ENCODE assay signal across 14 cellular contexts in genomic region chr10:97732052-97732359, GRCh38. TPM values are rescaled to one million over a fixed set of nuclear protein-coding genes. Genes with fewer than 3 reads are reported as not detected.
DNase-seq lines count a peak whose midpoint lies in the region; ATAC-seq and TF ChIP-seq lines count a peak whose summit lies in the region.
"Had no signal": no experiment of that assay in that cellular context is flagged by ENCODE, and none has a peak within 500 bp of the region (broad histone marks: within the 10 kb centered on the region; RNA-seq: fewer than 3 reads in every experiment).

No MANE protein-coding gene starts in this region.

- H3K36me3 Mint-ChIP-seq in CD14-positive monocyte (no peaks in the 10 kb centered on the region), WTC11 (peaks cover 13% of the 10 kb centered on the region)
- peaks cover 0 to 2% (median 0%) of the 10 kb centered on the region in 5 donors for H3K36me3 Mint-ChIP-seq in naive thymus-derived CD4-positive, alpha-beta T cell

- 66 to 74% methylated on average over 4 of the region's 4 CpGs for WGBS in aorta, 2 donors

- H3K4me1 ChIP-seq in KMS-11 (ENCODE audit: low read depth, poor library complexity, severe bottlenecking) (peaks cover 9% of the 10 kb centered on the region), aorta (ENCODE audit: control insufficient read depth in 1 of 2, insufficient read depth in 2 of 2, low read length in 2 of 2) (no peaks in the 10 kb centered on the region)
- H3K4me1 ChIP-seq in naive thymus-derived CD4-positive, alpha-beta T cell (ENCODE audit: control insufficient read depth in 2 of 2, insufficient read depth in 2 of 2, low read length in 2 of 2): peaks cover 0 to 6% of the 10 kb centered on the region in 2 donors

- H3K9ac ChIP-seq in KMS-11: no peak overlapping the region
- H3K9ac ChIP-seq: BLaER1 treated with 17β-estradiol and CSF1 and Interleukin-3, amounts not matched to agents 10 nM and 100 nM had no signal

- H3K27me3 ChIP-seq in KMS-11 (ENCODE audit: insufficient read depth, low read depth): no peaks in the 10 kb centered on the region; the same call in 1 of the 2 replicates
- no peaks in the 10 kb centered on the region for H3K27me3 ChIP-seq in naive thymus-derived CD4-positive, alpha-beta T cell (ENCODE audit: control insufficient read depth in 2 of 2, insufficient read depth in 2 of 2, low read length in 2 of 2)
- no peaks in the 10 kb centered on the region for H3K27me3 ChIP-seq in aorta (ENCODE audit: control insufficient read depth in 1 of 2, insufficient read depth in 2 of 2, low read length in 1 of 2)
- H3K27me3 ChIP-seq: BLaER1 treated with 17β-estradiol and CSF1 and Interleukin-3, amounts not matched to agents 10 nM and 100 nM had no signal

- peaks cover 0 to 3% (median 0%) of the 10 kb centered on the region in 7 donors for H3K9me3 Mint-ChIP-seq in CD14-positive monocyte
- peaks cover 14% of the 10 kb centered on the region for H3K9me3 Mint-ChIP-seq in WTC11
- H3K9me3 Mint-ChIP-seq in naive thymus-derived CD4-positive, alpha-beta T cell: peaks cover 0 to 7% (median 0%) of the 10 kb centered on the region in 11 donors

- DNase-seq in CD14-positive monocyte (ENCODE audit: low spot score) (no peak), WTC11 (ENCODE audit: low spot score) (no peak), C1 segment of cervical spinal cord (lab: John Stamatoyannopoulos, UW) (no peak), ureter (ENCODE audit: low spot score) (no peak), aorta (no peak)
- DNase-seq in naive thymus-derived CD4-positive, alpha-beta T cell: no peak
- DNase-seq: NCI-H524 treated with DMSO at 0.1 percent for 48 hours had no signal

- ATAC-seq in WTC11 (no peak), aorta (ENCODE audit: low FRiP score) (no peak)
- no peak for ATAC-seq in naive thymus-derived CD4-positive, alpha-beta T cell

- H3K9me3 ChIP-seq in naive thymus-derived CD4-positive, alpha-beta T cell (ENCODE audit: control insufficient read depth in 2 of 3, low read length in 3 of 3): no peaks in the 10 kb centered on the region
- no peaks in the 10 kb centered on the region for H3K9me3 ChIP-seq in aorta (ENCODE audit: control insufficient read depth, low read length)

- TF ChIP-seq CTCF in 22Rv1 (IDR thresholded peaks at IDR 0.05) (peak; percentile 48), CD14-positive monocyte (IDR thresholded peaks at IDR 0.05) (peak; percentile 45), KMS-11 (conservative IDR thresholded peaks at IDR 0.05; ENCODE audit: low read depth, low read length) (peak; percentile 33; the same call in 1 of the 2 replicates), WTC11 (IDR thresholded peaks at IDR 0.05) (0 out of 2 replicates have a peak, but pooled peaks have one; percentile 4)

- H3K4me2 ChIP-seq in KMS-11: no peak overlapping the region
- H3K4me2 ChIP-seq: BLaER1 treated with 17β-estradiol and CSF1 and Interleukin-3, amounts not matched to agents 10 nM and 100 nM had no signal

- H3K27ac ChIP-seq in 22Rv1 (no peak overlapping the region), KMS-11 (no peak overlapping the region), aorta (ENCODE audit: low read depth in 1 of 2, low read length in 2 of 2) (no peak overlapping the region)
- no peak overlapping the region for H3K27ac ChIP-seq in naive thymus-derived CD4-positive, alpha-beta T cell (ENCODE audit: low read depth, low read length)
- H3K27ac ChIP-seq: BLaER1 treated with 17β-estradiol and CSF1 and Interleukin-3, amounts not matched to agents 10 nM and 100 nM; SK-N-MC had no signal

- POLR2A ChIA-PET in WTC11 (lab: Charles Lee): no interaction called here
- POLR2A ChIA-PET in naive thymus-derived CD4-positive, alpha-beta T cell (lab: Charles Lee): interaction anchor here (0.6 to 1.3 kb wide), 2 partner anchors 31 to 54 kb away, joined by 3 read pairs; no protein-coding TSS in a partner anchor

- H3K36me3 ChIP-seq in KMS-11 (ENCODE audit: insufficient read depth) (no peaks in the 10 kb centered on the region), aorta (ENCODE audit: control insufficient read depth in 1 of 2, insufficient read depth in 2 of 2, low read length in 1 of 2) (no peaks in the 10 kb centered on the region)
- peaks cover 0 to under 1% (median 0%) of the 10 kb centered on the region in 3 experiments for H3K36me3 ChIP-seq in naive thymus-derived CD4-positive, alpha-beta T cell (ENCODE audit: control insufficient read depth in 2 of 3, insufficient read depth in 3 of 3, low read length in 3 of 3)
- H3K36me3 ChIP-seq: BLaER1 treated with 17β-estradiol and CSF1 and Interleukin-3, amounts not matched to agents 10 nM and 100 nM had no signal

- H3K4me3 ChIP-seq in KMS-11 (IDR thresholded peaks at IDR 0.05; ENCODE audit: insufficient read depth, low read depth, low read length) (no peak overlapping the region), aorta (ENCODE audit: low read length in 2 of 2) (no peak overlapping the region)
- no peak overlapping the region for H3K4me3 ChIP-seq in naive thymus-derived CD4-positive, alpha-beta T cell (ENCODE audit: low read length)
- H3K4me3 ChIP-seq: BLaER1 treated with 17β-estradiol and CSF1 and Interleukin-3, amounts not matched to agents 10 nM and 100 nM; SK-N-MC had no signal

- H3K4me1 Mint-ChIP-seq in CD14-positive monocyte (peaks cover 16% of the 10 kb centered on the region), WTC11 (no peaks in the 10 kb centered on the region)
- H3K4me1 Mint-ChIP-seq in naive thymus-derived CD4-positive, alpha-beta T cell: peaks cover 7 to 17% (median 16%) of the 10 kb centered on the region in 7 donors

- intact Hi-C loops in CD14-positive monocyte (cut with micrococcal nuclease): loop anchor here (5.0 to 10.0 kb wide), 2 partner anchors 55 to 157 kb away; partner anchors contain the start of gene ANKRD2 (in 1 of the 2)
- intact Hi-C loops in naive thymus-derived CD4-positive, alpha-beta T cell (cut with micrococcal nuclease): loop anchor here in 1 of 2 donors (10.0 kb wide), 1 partner anchor 403 kb away; the partner anchor contains the start of gene R3HCC1L
- intact Hi-C loops in aorta (cut with DNase I): no loop called here

- H3K4me3 Mint-ChIP-seq in CD14-positive monocyte (no peak overlapping the region), WTC11 (no peak overlapping the region)
- no peak overlapping the region for H3K4me3 Mint-ChIP-seq in naive thymus-derived CD4-positive, alpha-beta T cell

- no peak overlapping the region for H3K27ac Mint-ChIP-seq in CD14-positive monocyte
- H3K27ac Mint-ChIP-seq in WTC11: no peak overlapping the region
- H3K27ac Mint-ChIP-seq in naive thymus-derived CD4-positive, alpha-beta T cell: no peak overlapping the region

- no peak overlapping the region for H2AFZ ChIP-seq in KMS-11 (ENCODE audit: low read depth)

- CTCF ChIA-PET in WTC11 (lab: Charles Lee): interaction anchor here (0.8 to 7.8 kb wide), 6 partner anchors 9 to 55 kb away, joined by 4 to 58 read pairs (median 23); partner anchors contain the start of genes AVPI1 and MARVELD1
- CTCF ChIA-PET in naive thymus-derived CD4-positive, alpha-beta T cell (lab: Charles Lee): interaction anchor here (1.1 to 8.7 kb wide), 9 partner anchors 8 to 63 kb away, joined by 3 to 90 read pairs (median 9); partner anchors contain the start of genes AVPI1 and MARVELD1

- H3K27me3 Mint-ChIP-seq in CD14-positive monocyte (ENCODE audit: low read depth in 3 of 3) (peaks cover 0 to 3% (median 2%) of the 10 kb centered on the region in 3 donors), WTC11 (ENCODE audit: low read depth) (peaks cover 38% of the 10 kb centered on the region)
- H3K27me3 Mint-ChIP-seq in naive thymus-derived CD4-positive, alpha-beta T cell: peaks cover 0 to 8% (median 3%) of the 10 kb centered on the region in 5 donors

- H3K79me2 ChIP-seq in KMS-11 (ENCODE audit: insufficient read depth, low read depth): peaks cover under 1% of the 10 kb centered on the region; the same call in 1 of the 2 replicates

- no peaks in the 10 kb centered on the region for H4K20me1 ChIP-seq in KMS-11 (ENCODE audit: insufficient read depth)
- H4K20me1 ChIP-seq: BLaER1 treated with 17β-estradiol and CSF1 and Interleukin-3, amounts not matched to agents 10 nM and 100 nM had no signal

TF ChIP-seq in WTC11, 78 proteins besides CTCF, POLR2A, EP300 and RAD21 (continues in another document):
- TF ChIP-seq ZNF138 (CRISPR knock-in tag; conservative IDR thresholded peaks at IDR 0.05) (no peak), ETV6 (CRISPR knock-in tag; IDR thresholded peaks at IDR 0.05) (no peak)

RNA-seq across cellular contexts. Expression of gene ZFYVE27, which starts 4.9 kb away (rescaled TPM):
- 1 to 10 TPM; 6.2 to 9.7 TPM for polyA plus RNA-seq in CD14-positive monocyte
- total RNA-seq in WTC11 (2021): 23.2 to 26.9 TPM (median 26.0 TPM) in 3 replicates
- 10 to 100 TPM; 31.0 to 68.8 (median 61.8) TPM for total RNA-seq in naive thymus-derived CD4-positive, alpha-beta T cell
- polyA plus RNA-seq in naive thymus-derived CD4-positive, alpha-beta T cell: 10 to 100 TPM; 32.9 to 41.0 TPM
- total RNA-seq in ureter: 33.8 TPM
- total RNA-seq in aorta: 10 to 100 TPM; 23.0 to 33.2 TPM
- 10 to 100 TPM in 1 of 2 donors, 1 to 10 TPM in 1; 6.1 to 24.6 TPM for polyA plus RNA-seq in aorta

RNA-seq across cellular contexts. Expression of gene MARVELD1, which starts 18.5 kb away (rescaled TPM):
- polyA plus RNA-seq in CD14-positive monocyte (1 to 10 TPM; 3.7 to 9.2 TPM), aorta (10 to 100 TPM; 48.1 to 85.8 TPM)
- total RNA-seq in WTC11 (2021) (36.8 to 37.7 TPM (median 36.9 TPM) in 3 replicates), ureter (40.8 TPM), aorta (10 to 100 TPM; 87.4 to 92.4 TPM)
- 1 to 10 TPM in 4 of 5 experiments, under 1 TPM in 1; 0.62 to 5.0 (median 2.3) TPM for total RNA-seq in naive thymus-derived CD4-positive, alpha-beta T cell
- under 1 TPM; 0.07 to 0.09 TPM for polyA plus RNA-seq in naive thymus-derived CD4-positive, alpha-beta T cell

RNA-seq across cellular contexts. Expression of gene SFRP5, which starts 39.8 kb away (rescaled TPM):
- polyA plus RNA-seq in CD14-positive monocyte (not detected), aorta (1 to 10 TPM in 1 of 2 donors, under 1 TPM in 1; 0.36 to 8.8 TPM)
- total RNA-seq in WTC11 (2021) (2.4 to 3.5 TPM (median 3.1 TPM) in 3 replicates), ureter (0.81 TPM), aorta (1 to 10 TPM; 1.4 to 3.7 TPM)
- total RNA-seq in naive thymus-derived CD4-positive, alpha-beta T cell: under 1 TPM in 2 of 5 experiments, not detected in 3; 0.43 to 0.46 TPM
- 1 to 10 TPM in 1 of 2 donors, not detected in 1; 1.0 TPM for polyA plus RNA-seq in naive thymus-derived CD4-positive, alpha-beta T cell
- total RNA-seq: HT1080, M059J, RPMI7951 had no signal

RNA-seq across cellular contexts. Expression of gene AVPI1, which starts 45.0 kb away (rescaled TPM):
- 1 to 10 TPM; 2.0 to 2.9 TPM for polyA plus RNA-seq in CD14-positive monocyte
- total RNA-seq in WTC11 (2021): 8.1 to 9.8 TPM (median 9.0 TPM) in 3 replicates
- 10 to 100 TPM in 1 of 5 experiments, 1 to 10 TPM in 3, under 1 TPM in 1; 0.65 to 10.6 (median 2.5) TPM for total RNA-seq in naive thymus-derived CD4-positive, alpha-beta T cell
- polyA plus RNA-seq in naive thymus-derived CD4-positive, alpha-beta T cell: 1 to 10 TPM; 1.4 to 1.9 TPM
- total RNA-seq in ureter: 11.7 TPM
- total RNA-seq in aorta: 10 to 100 TPM; 17.1 to 18.3 TPM
- 10 to 100 TPM; 12.4 to 15.1 TPM for polyA plus RNA-seq in aorta

Comparison
In these comparisons a context has a peak if more than half of its experiments do, and no peak if none do; other contexts are left out.
1. intact Hi-C loops: an anchor here in CD14-positive monocyte (5.0 to 10.0 kb wide); none called in aorta.